In the genomic region with DNA sequence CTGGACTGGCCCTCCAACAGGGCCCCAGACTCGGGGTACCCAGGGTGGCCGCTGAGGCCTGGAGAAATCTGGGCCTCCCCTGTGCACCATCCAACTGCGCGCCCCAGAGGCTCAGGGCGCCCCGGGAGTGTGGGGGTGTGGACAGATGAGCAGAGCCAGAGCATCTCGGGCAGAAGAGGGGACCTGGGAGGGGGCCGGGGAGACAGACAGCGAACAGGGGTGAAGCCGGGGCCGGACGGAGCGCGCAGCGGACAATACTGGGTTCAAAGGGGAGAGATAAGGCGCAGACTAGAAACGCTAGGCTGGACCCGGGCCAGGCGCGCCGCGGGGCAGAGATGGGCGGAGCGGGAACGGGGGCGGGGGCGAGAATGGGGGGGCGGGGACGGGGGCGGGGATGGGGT, we compare ENCODE assay signal across 1 cellular context.
TF ChIP-seq lines count a peak whose summit lies in the region.

No MANE protein-coding gene starts in this region.

TF ChIP-seq in HepG2, 621 proteins besides CTCF, POLR2A, EP300 and RAD21 (continued from another document):
- TF ChIP-seq ZNF430 (CRISPR knock-in tag; IDR thresholded peaks at IDR 0.05) (no peak), FOXO1 (CRISPR knock-in tag; IDR thresholded peaks at IDR 0.05) (0 out of 2 replicates have a peak, but pooled peaks have one; percentile 23), ZIK1 (CRISPR knock-in tag; IDR thresholded peaks at IDR 0.05; ENCODE audit: borderline replicate concordance, low read depth) (no peak), MAF1 (CRISPR knock-in tag; IDR thresholded peaks at IDR 0.05; ENCODE audit: borderline replicate concordance) (no peak), ZNF709 (CRISPR knock-in tag; IDR thresholded peaks at IDR 0.05) (no peak), TMF1 (CRISPR knock-in tag; IDR thresholded peaks at IDR 0.05; ENCODE audit: low read depth) (no peak), ZKSCAN8 (CRISPR knock-in tag; IDR thresholded peaks at IDR 0.05; ENCODE audit: borderline replicate concordance) (peak; percentile 9; the same call in 1 of the 2 replicates)
- TF ChIP-seq, protein P1, sequence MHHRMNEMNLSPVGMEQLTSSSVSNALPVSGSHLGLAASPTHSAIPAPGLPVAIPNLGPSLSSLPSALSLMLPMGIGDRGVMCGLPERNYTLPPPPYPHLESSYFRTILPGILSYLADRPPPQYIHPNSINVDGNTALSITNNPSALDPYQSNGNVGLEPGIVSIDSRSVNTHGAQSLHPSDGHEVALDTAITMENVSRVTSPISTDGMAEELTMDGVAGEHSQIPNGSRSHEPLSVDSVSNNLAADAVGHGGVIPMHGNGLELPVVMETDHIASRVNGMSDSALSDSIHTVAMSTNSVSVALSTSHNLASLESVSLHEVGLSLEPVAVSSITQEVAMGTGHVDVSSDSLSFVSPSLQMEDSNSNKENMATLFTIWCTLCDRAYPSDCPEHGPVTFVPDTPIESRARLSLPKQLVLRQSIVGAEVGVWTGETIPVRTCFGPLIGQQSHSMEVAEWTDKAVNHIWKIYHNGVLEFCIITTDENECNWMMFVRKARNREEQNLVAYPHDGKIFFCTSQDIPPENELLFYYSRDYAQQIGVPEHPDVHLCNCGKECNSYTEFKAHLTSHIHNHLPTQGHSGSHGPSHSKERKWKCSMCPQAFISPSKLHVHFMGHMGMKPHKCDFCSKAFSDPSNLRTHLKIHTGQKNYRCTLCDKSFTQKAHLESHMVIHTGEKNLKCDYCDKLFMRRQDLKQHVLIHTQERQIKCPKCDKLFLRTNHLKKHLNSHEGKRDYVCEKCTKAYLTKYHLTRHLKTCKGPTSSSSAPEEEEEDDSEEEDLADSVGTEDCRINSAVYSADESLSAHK (CRISPR knock-in tag; IDR thresholded peaks at IDR 0.05; ENCODE audit: borderline replicate concordance): no peak
- TF ChIP-seq, protein P2, sequence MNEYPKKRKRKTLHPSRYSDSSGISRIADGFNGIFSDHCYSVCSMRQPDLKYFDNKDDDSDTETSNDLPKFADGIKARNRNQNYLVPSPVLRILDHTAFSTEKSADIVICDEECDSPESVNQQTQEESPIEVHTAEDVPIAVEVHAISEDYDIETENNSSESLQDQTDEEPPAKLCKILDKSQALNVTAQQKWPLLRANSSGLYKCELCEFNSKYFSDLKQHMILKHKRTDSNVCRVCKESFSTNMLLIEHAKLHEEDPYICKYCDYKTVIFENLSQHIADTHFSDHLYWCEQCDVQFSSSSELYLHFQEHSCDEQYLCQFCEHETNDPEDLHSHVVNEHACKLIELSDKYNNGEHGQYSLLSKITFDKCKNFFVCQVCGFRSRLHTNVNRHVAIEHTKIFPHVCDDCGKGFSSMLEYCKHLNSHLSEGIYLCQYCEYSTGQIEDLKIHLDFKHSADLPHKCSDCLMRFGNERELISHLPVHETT (CRISPR knock-in tag; conservative IDR thresholded peaks at IDR 0.05): no peak
- TF ChIP-seq, protein P3, sequence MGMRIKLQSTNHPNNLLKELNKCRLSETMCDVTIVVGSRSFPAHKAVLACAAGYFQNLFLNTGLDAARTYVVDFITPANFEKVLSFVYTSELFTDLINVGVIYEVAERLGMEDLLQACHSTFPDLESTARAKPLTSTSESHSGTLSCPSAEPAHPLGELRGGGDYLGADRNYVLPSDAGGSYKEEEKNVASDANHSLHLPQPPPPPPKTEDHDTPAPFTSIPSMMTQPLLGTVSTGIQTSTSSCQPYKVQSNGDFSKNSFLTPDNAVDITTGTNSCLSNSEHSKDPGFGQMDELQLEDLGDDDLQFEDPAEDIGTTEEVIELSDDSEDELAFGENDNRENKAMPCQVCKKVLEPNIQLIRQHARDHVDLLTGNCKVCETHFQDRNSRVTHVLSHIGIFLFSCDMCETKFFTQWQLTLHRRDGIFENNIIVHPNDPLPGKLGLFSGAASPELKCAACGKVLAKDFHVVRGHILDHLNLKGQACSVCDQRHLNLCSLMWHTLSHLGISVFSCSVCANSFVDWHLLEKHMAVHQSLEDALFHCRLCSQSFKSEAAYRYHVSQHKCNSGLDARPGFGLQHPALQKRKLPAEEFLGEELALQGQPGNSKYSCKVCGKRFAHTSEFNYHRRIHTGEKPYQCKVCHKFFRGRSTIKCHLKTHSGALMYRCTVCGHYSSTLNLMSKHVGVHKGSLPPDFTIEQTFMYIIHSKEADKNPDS (CRISPR knock-in tag; IDR thresholded peaks at IDR 0.05): peak; percentile 47; the same call in 1 of the 2 replicates
